In genomic region chr2:108288534-108289106, GRCh38 we compare ENCODE assay signal across 9 cellular contexts. TPM values are rescaled to one million over a fixed set of nuclear protein-coding genes. Genes with fewer than 3 reads are reported as not detected.
DNase-seq lines count a peak whose midpoint lies in the region; ATAC-seq, FAIRE-seq and TF ChIP-seq lines count a peak whose summit lies in the region.
"Had no signal": no experiment of that assay in that cellular context is flagged by ENCODE, and none has a peak within 500 bp of the region (broad histone marks: within the 10 kb centered on the region; RNA-seq: fewer than 3 reads in every experiment).

SULT1C2 (plus strand) TSS chr2:108288895; CDS start chr2:108293668, 4,773 bp downstream.

- H3K4me2 ChIP-seq in HepG2 (ENCODE audit: low read depth, low read length): peak within 1 kb of the TSS; percentile 78

- no peaks in the 10 kb centered on the region for H3K27me3 ChIP-seq in HepG2 (ENCODE audit: control insufficient read depth in 1 of 2, insufficient read depth in 2 of 2, low read length in 2 of 2)

- no peaks in the 10 kb centered on the region for H3K9me3 ChIP-seq in HepG2 (ENCODE audit: low read length)

- CTCF ChIA-PET in HepG2 (lab: Yijun Ruan, JAX; ENCODE audit: low intra/inter-chr PET ratio, low total read pairs): no interaction called here

- no peaks in the 10 kb centered on the region for H3K79me2 ChIP-seq in HepG2 (ENCODE audit: insufficient read depth, low read length)

- H4K20me1 ChIP-seq in HepG2 (ENCODE audit: insufficient read depth, low read length): no peaks in the 10 kb centered on the region

- peak; percentile 93 for FAIRE-seq in HepG2 (lab: Jason Lieb, UNC)

- POLR2A ChIA-PET in HepG2 (lab: Yijun Ruan, JAX): interaction anchor here (0.7 to 2.0 kb wide), 3 partner anchors 9 to 21 kb away, joined by 3 to 22 read pairs (median 4); no protein-coding TSS in a partner anchor

- no peak for TF ChIP-seq RAD21 in HepG2 (CRISPR knock-in tag; IDR thresholded peaks at IDR 0.05)

- peak within 1 kb of the TSS; percentile 35 for H3K9ac ChIP-seq in HepG2 (ENCODE audit: insufficient read depth, low read depth, low read length)

- no TSS peak for BruUV-seq in HepG2 (replicated peaks; lab: Mats Ljungman, UMichigan)

- H2AFZ ChIP-seq in HepG2 (ENCODE audit: low read length): peak within 1 kb of the TSS; percentile 65

- peak within 1 kb of the TSS; percentile 68 for H3K27ac ChIP-seq in HepG2 (ENCODE audit: extremely low read length, insufficient read depth, low read length)

- H3K4me1 ChIP-seq in HepG2 (ENCODE audit: insufficient read depth, low read length): peaks cover 25% of the 10 kb centered on the region

- intact Hi-C loops in HepG2 (cut with micrococcal nuclease; ENCODE audit: unreplicated experiment): loop anchor here (5.0 kb wide), 1 partner anchor 294 kb away; no protein-coding TSS in a partner anchor

- WGBS in HepG2 (ENCODE audit: low lambda C conversion rate): 0% methylated on average over 7 of the region's 7 CpGs

- no peaks in the 10 kb centered on the region for H3K36me3 ChIP-seq in HepG2 (replicated peaks in 1 of 2; ENCODE audit: control insufficient read depth in 1 of 2, insufficient read depth in 2 of 2, low read length in 2 of 2)

- peak; percentile 18 to 53; a peak in 1 of 4 replicates for TF ChIP-seq POLR2A in HepG2 (IDR thresholded peaks at IDR 0.05; ENCODE audit: insufficient read depth in 1 of 2, low read depth in 2 of 2, low read length in 2 of 2)

- TF ChIP-seq CTCF in HepG2 (CRISPR knock-in tag; IDR thresholded peaks at IDR 0.05): peak; percentile 28; the same call in 1 of the 2 replicates

- H3K4me3 ChIP-seq in HepG2 (replicated peaks in 1 of 3; ENCODE audit: insufficient read depth in 1 of 3, low read depth in 2 of 3, low read length in 3 of 3): peak within 1 kb of the TSS; percentile 18 to 60 (median 51)

- DNase-seq in CD1c-positive myeloid dendritic cell (ENCODE audit: extremely low spot score) (peak; percentile 2), Kasumi-1 (lab: John Stamatoyannopoulos, UW) (peak; percentile 86 to 88), astrocyte of the hippocampus (ENCODE audit: low read depth, low spot score) (peak; percentile 13), HepG2 (ENCODE audit: low spot score) (peak; percentile 83)
- no peak for DNase-seq in activated CD4-positive, alpha-beta T cell treated with anti-CD3 and anti-CD28 coated beads, Interleukin-2, amount 50 U/mL, for 48 hours
- DNase-seq in NK-92 treated with Interleukin-12 subunit alpha and Interleukin-12 subunit beta, amount 100 ng/mL, for 24 hours (lab: John Stamatoyannopoulos, UW): no peak

- ATAC-seq in HepG2 (peak; percentile 99), HG03159 (IDR thresholded peaks at IDR 0.05; ENCODE audit: unreplicated experiment) (no peak), HG03442 (IDR thresholded peaks at IDR 0.05; ENCODE audit: unreplicated experiment) (no peak)

- peak in 1 of 2 experiments; percentile 13; a peak in 1 of 4 replicates for TF ChIP-seq EP300 in HepG2 (IDR thresholded peaks at IDR 0.05; ENCODE audit: low read depth in 2 of 2, low read length in 2 of 2)
- TF ChIP-seq EP300 in HepG2 (CRISPR knock-in tag; IDR thresholded peaks at IDR 0.05; ENCODE audit: borderline replicate concordance): no peak

- in situ Hi-C loops in HepG2 (cut with HindIII; ENCODE audit: extremely low pct_ligation_motif_present, low pct_unique_long_range_greater_than_20kb): no loop called here

TF ChIP-seq in HepG2, 621 proteins besides CTCF, POLR2A, EP300 and RAD21 (continues in another document):
- peak; percentile 74; the same call in 1 of the 2 replicates for TF ChIP-seq ZBTB7B (CRISPR knock-in tag; IDR thresholded peaks at IDR 0.05)
- no peak for TF ChIP-seq YEATS4 (CRISPR knock-in tag; IDR thresholded peaks at IDR 0.05; ENCODE audit: borderline replicate concordance)
- peak; percentile 65 for TF ChIP-seq FOXA3 (CRISPR knock-in tag; IDR thresholded peaks at IDR 0.05)
- no peak for TF ChIP-seq HMGA1 (CRISPR knock-in tag; conservative IDR thresholded peaks at IDR 0.05)
- no peak for TF ChIP-seq ZBTB14 (CRISPR knock-in tag; IDR thresholded peaks at IDR 0.05)
- 0 out of 2 replicates have a peak, but pooled peaks have one; percentile 52 for TF ChIP-seq ZSCAN31 (CRISPR knock-in tag; IDR thresholded peaks at IDR 0.05; ENCODE audit: low read depth)
- TF ChIP-seq GTF2F1 (IDR thresholded peaks at IDR 0.05; ENCODE audit: low read length): no peak
- TF ChIP-seq SP4 (CRISPR knock-in tag; IDR thresholded peaks at IDR 0.05): no peak
- no peak for TF ChIP-seq EEA1 (CRISPR knock-in tag; IDR thresholded peaks at IDR 0.05; ENCODE audit: borderline replicate concordance)
- no peak for TF ChIP-seq ZNF30 (CRISPR knock-in tag; IDR thresholded peaks at IDR 0.05)
- no peak for TF ChIP-seq ZBTB46 (CRISPR knock-in tag; IDR thresholded peaks at IDR 0.05; ENCODE audit: borderline replicate concordance)
- 0 out of 2 replicates have a peak, but pooled peaks have one; percentile 60 for TF ChIP-seq KLF6 (CRISPR knock-in tag; IDR thresholded peaks at IDR 0.05)
- TF ChIP-seq AFF4 (CRISPR knock-in tag; IDR thresholded peaks at IDR 0.05): no peak
- TF ChIP-seq KDM2A (CRISPR knock-in tag; IDR thresholded peaks at IDR 0.05; ENCODE audit: borderline replicate concordance, low read depth): no peak

RNA-seq across cellular contexts. Expression of gene SULT1C2, which starts in this region (rescaled TPM):
- total RNA-seq in HepG2 (2016; rRNA removed; fragmentation: Illumina TruSeq; extraction: Trizol): 6.2 and 10.1 TPM in 2 replicates
- total RNA-seq in HepG2 (2016; cell fraction: cytosol; rRNA removed; fragmentation: Illumina TruSeq; extraction: Trizol; ENCODE audit: low read depth): 0.81 and 4.8 TPM in 2 replicates
- 7.5 and 9.2 TPM in 2 replicates for total RNA-seq in HepG2 (2016; cell fraction: insoluble cytoplasmic fraction; rRNA removed; fragmentation: Illumina TruSeq; extraction: Trizol)
- total RNA-seq in HepG2 (2016; cell fraction: membrane; rRNA removed; fragmentation: Illumina TruSeq; extraction: Trizol): 2.1 and 3.2 TPM in 2 replicates
- total RNA-seq in HepG2 (2016; cell fraction: nucleus; rRNA removed; fragmentation: Illumina TruSeq; extraction: Trizol): 4.2 and 5.9 TPM in 2 replicates
- polyA plus RNA-seq in HepG2 (2011; rRNA removed): 4.0 and 5.3 TPM in 2 replicates
- polyA plus RNA-seq in HepG2 (2011; cell fraction: cytosol; rRNA removed): 4.4 and 6.7 TPM in 2 replicates
- 5.6 and 7.2 TPM in 2 replicates for polyA plus RNA-seq in HepG2 (2011; cell fraction: nucleus; rRNA removed)
- polyA plus RNA-seq in HepG2 (2012): 3.1 and 14.5 TPM in 2 replicates
- polyA plus RNA-seq in HepG2 (2016; cell fraction: cytosol; fragmentation: Illumina TruSeq; extraction: Trizol; ENCODE audit: low read depth): 1.6 and 2.3 TPM in 2 replicates
- 12.6 and 14.3 TPM in 2 replicates for polyA plus RNA-seq in HepG2 (2016; cell fraction: insoluble cytoplasmic fraction; fragmentation: Illumina TruSeq; extraction: Trizol; ENCODE audit: low read depth)
- polyA plus RNA-seq in HepG2 (2016; cell fraction: membrane; fragmentation: Illumina TruSeq; extraction: Trizol; ENCODE audit: low read depth): 2.3 and 3.3 TPM in 2 replicates
- 16.6 and 18.6 TPM in 2 replicates for polyA plus RNA-seq in HepG2 (2016; cell fraction: nucleus; fragmentation: Illumina TruSeq; extraction: Trizol; ENCODE audit: insufficient read depth, low read depth)
- polyA minus RNA-seq in HepG2 (2011; rRNA and poly(A)+ RNA removed; ENCODE audit: low replicate concordance): 3.1 TPM in 1 of 2 replicates, not detected in the other
- polyA minus RNA-seq in HepG2 (2011; cell fraction: cytosol; rRNA and poly(A)+ RNA removed): 2.8 and 4.4 TPM in 2 replicates
- 3.9 and 7.3 TPM in 2 replicates for polyA minus RNA-seq in HepG2 (2011; cell fraction: nucleus; rRNA and poly(A)+ RNA removed)
- polyA plus RNA-seq: BJ had no signal

Comparison
In these comparisons a context has a peak if more than half of its experiments do, and no peak if none do; other contexts are left out.
1. DNase-seq: peak in CD1c-positive myeloid dendritic cell (single experiment), Kasumi-1 (2 of 2), astrocyte of the hippocampus (single experiment) and HepG2 (single experiment); none in activated CD4-positive, alpha-beta T cell treated with anti-CD3 and anti-CD28 coated beads, Interleukin-2, amount 50 U/mL, for 48 hours (0 of 2) and NK-92 treated with Interleukin-12 subunit alpha and Interleukin-12 subunit beta, amount 100 ng/mL, for 24 hours (single experiment).